ENCODE assay signal across 10 cellular contexts in the genomic region with DNA sequence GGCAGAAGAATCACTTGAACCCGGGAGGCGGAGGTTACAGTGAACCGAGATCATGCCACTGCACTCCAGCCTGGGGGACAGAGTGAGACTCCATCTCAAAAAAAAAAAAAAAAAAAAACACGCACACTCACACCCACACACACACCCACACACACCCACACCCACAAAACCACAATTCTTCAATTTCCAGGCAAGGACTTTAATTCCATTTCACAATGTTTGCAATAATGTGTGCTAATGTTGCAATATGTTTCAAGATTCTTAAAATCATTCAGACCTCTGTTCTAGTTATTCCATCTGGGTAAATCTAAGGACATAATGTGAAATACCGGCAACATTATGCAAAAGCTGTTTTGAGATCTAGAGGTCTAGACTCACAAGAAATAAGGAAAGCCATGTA. TPM values are rescaled to one million over a fixed set of nuclear protein-coding genes. Genes with fewer than 3 reads are reported as not detected.
DNase-seq lines count a peak whose midpoint lies in the region; ATAC-seq and TF ChIP-seq lines count a peak whose summit lies in the region.
"Had no signal": no experiment of that assay in that cellular context is flagged by ENCODE, and none has a peak within 500 bp of the region (broad histone marks: within the 10 kb centered on the region; RNA-seq: fewer than 3 reads in every experiment).

No MANE protein-coding gene starts in this region.

- DNase-seq in AG08395 (ENCODE audit: low spot score) (peak; percentile 31), GF-D8 (lab: John Stamatoyannopoulos, UW) (peak; percentile 10), GM20000 (ENCODE audit: low spot score) (no peak), stomach (no peak), kidney tubule cell (ENCODE audit: low spot score) (no peak), EL (no peak)
- DNase-seq in activated CD4-positive, alpha-beta T cell treated with anti-CD3 and anti-CD28 coated beads, Interleukin-2, amount 50 U/mL, for 48 hours, result peak; percentile 17 to 19
- DNase-seq: NCI-H526 treated with DMSO at 0.1 percent for 48 hours had no signal

- no peak for TF ChIP-seq EP300 in gastroesophageal sphincter (IDR thresholded peaks at IDR 0.05)
- TF ChIP-seq EP300 in stomach (IDR thresholded peaks at IDR 0.05), result no peak

- WGBS in gastroesophageal sphincter (ENCODE audit: low coverage in 1 of 2), 2 donors, result 84 to 86% methylated on average over 2 to 4 of the region's 5 CpGs
- 77 to 94% (median 82%) methylated on average over 4 to 5 of the region's 5 CpGs for WGBS in stomach, 5 donors

- H3K4me1 ChIP-seq in gastroesophageal sphincter (peaks cover 0 to 23% (median 9%) of the 10 kb centered on the region in 3 donors), stomach (peaks cover 0 to 17% (median 0%) of the 10 kb centered on the region in 4 donors)
- H3K4me1 ChIP-seq: pancreas had no signal

- TF ChIP-seq POLR2A in gastroesophageal sphincter (IDR thresholded peaks at IDR 0.05) (no peak), stomach (IDR thresholded peaks at IDR 0.05) (no peak)

- H3K9me3 ChIP-seq in gastroesophageal sphincter (no peaks in the 10 kb centered on the region), stomach (peaks cover 0 to 8% (median 2%) of the 10 kb centered on the region in 4 donors)
- H3K9me3 ChIP-seq: pancreas had no signal

- H3K36me3 ChIP-seq in gastroesophageal sphincter (peaks cover 0 to 55% of the 10 kb centered on the region in 2 donors), stomach (peaks cover 6 to 49% (median 32%) of the 10 kb centered on the region in 4 donors)

- H3K27ac ChIP-seq in gastroesophageal sphincter (peak overlapping the region in 3 of 4 donors; percentile 25 to 69 (median 56)), stomach (peak overlapping the region in 1 of 5 donors; percentile 46)
- H3K27ac ChIP-seq: pancreas had no signal

- TF ChIP-seq CTCF in gastroesophageal sphincter (IDR thresholded peaks at IDR 0.05), result no peak
- TF ChIP-seq CTCF in GM20000 (IDR thresholded peaks at IDR 0.05; ENCODE audit: extremely low read depth, missing control alignments), result no peak
- TF ChIP-seq CTCF in stomach (IDR thresholded peaks at IDR 0.05), result no peak

- intact Hi-C loops in stomach (cut with DNase I; ENCODE audit: low total_unique reads), result no loop called here

- H3K27me3 ChIP-seq in gastroesophageal sphincter (no peaks in the 10 kb centered on the region), stomach (no peaks in the 10 kb centered on the region)
- H3K27me3 ChIP-seq: pancreas had no signal

- no peak overlapping the region for H3K4me3 ChIP-seq in gastroesophageal sphincter
- H3K4me3 ChIP-seq in stomach, result no peak overlapping the region
- H3K4me3 ChIP-seq: pancreas had no signal

- ATAC-seq in gastroesophageal sphincter, result peak; percentile 89

RNA-seq across cellular contexts. Expression of gene CCDC69, which starts 28.3 kb away (rescaled TPM):
- total RNA-seq in gastroesophageal sphincter (100 to 1,000 TPM; 204 to 317 (median 256) TPM), stomach (100 to 1,000 TPM in 1 of 5 donors, 10 to 100 TPM in 3, 1 to 10 TPM in 1; 5.5 to 173 (median 36.2) TPM)
- 10 to 100 TPM; 24.9 to 33.4 (median 28.6) TPM for polyA plus RNA-seq in stomach

RNA-seq across cellular contexts. Expression of gene ANXA6, which starts 38.0 kb away (rescaled TPM):
- total RNA-seq in gastroesophageal sphincter (100 to 1,000 TPM; 359 to 435 (median 375) TPM), stomach (100 to 1,000 TPM in 3 of 5 donors, 10 to 100 TPM in 2; 28.4 to 240 (median 133) TPM)
- 100 to 1,000 TPM in 1 of 3 donors, 10 to 100 TPM in 2; 66.0 to 103 (median 73.6) TPM for polyA plus RNA-seq in stomach

RNA-seq across cellular contexts. Expression of gene GM2A, which starts 57.4 kb away (rescaled TPM):
- total RNA-seq in gastroesophageal sphincter, result 10 to 100 TPM; 23.3 to 37.2 (median 29.1) TPM
- total RNA-seq in stomach, result 10 to 100 TPM in 4 of 5 donors, 1 to 10 TPM in 1; 3.5 to 57.2 (median 21.4) TPM
- 10 to 100 TPM in 1 of 3 donors, 1 to 10 TPM in 2; 3.2 to 27.7 (median 9.2) TPM for polyA plus RNA-seq in stomach

Comparison
In these comparisons a context has a peak if more than half of its experiments do, and no peak if none do; other contexts are left out.
1. DNase-seq: peak in AG08395 (single experiment), GF-D8 (single experiment) and activated CD4-positive, alpha-beta T cell treated with anti-CD3 and anti-CD28 coated beads, Interleukin-2, amount 50 U/mL, for 48 hours (2 of 2); none in GM20000 (single experiment), stomach (single experiment), kidney tubule cell (single experiment) and EL (single experiment).